1 cellular context compared by ENCODE assay signal in the genomic region with DNA sequence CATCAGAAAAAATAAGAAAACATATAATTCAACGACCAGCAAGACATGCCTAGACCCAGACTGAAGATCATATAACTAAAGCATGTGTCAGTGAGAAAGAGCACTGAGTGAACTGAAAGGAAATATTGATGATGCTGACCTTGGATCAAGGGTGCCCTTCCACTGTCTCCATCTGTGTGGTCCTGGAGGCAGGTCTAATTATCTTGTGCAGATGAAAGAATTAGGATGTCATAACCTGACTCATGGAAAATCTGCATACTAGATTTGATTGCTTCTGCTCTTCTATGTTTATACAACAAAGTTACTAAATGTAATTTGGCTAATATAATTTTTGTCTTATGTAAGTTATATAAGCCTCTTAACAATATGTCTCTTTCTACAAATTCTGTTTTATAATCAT.
TF ChIP-seq lines count a peak whose summit lies in the region.

No MANE protein-coding gene starts in this region.

TF ChIP-seq in A549, 52 proteins besides CTCF, POLR2A, EP300 and RAD21 (continued from another document):
- TF ChIP-seq HOXB5 (CRISPR knock-in tag; IDR thresholded peaks at IDR 0.05) = no peak
- no peak for TF ChIP-seq RFX5 (IDR thresholded peaks at IDR 0.05)
- TF ChIP-seq, protein P1, sequence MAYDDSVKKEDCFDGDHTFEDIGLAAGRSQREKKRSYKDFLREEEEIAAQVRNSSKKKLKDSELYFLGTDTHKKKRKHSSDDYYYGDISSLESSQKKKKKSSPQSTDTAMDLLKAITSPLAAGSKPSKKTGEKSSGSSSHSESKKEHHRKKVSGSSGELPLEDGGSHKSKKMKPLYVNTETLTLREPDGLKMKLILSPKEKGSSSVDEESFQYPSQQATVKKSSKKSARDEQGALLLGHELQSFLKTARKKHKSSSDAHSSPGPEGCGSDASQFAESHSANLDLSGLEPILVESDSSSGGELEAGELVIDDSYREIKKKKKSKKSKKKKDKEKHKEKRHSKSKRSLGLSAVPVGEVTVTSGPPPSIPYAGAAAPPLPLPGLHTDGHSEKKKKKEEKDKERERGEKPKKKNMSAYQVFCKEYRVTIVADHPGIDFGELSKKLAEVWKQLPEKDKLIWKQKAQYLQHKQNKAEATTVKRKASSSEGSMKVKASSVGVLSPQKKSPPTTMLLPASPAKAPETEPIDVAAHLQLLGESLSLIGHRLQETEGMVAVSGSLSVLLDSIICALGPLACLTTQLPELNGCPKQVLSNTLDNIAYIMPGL (CRISPR knock-in tag; IDR thresholded peaks at IDR 0.05; ENCODE audit: borderline replicate concordance) = no peak
- no peak for TF ChIP-seq HOXB13 (CRISPR knock-in tag; IDR thresholded peaks at IDR 0.05; ENCODE audit: low read depth)
- TF ChIP-seq, protein P2, sequence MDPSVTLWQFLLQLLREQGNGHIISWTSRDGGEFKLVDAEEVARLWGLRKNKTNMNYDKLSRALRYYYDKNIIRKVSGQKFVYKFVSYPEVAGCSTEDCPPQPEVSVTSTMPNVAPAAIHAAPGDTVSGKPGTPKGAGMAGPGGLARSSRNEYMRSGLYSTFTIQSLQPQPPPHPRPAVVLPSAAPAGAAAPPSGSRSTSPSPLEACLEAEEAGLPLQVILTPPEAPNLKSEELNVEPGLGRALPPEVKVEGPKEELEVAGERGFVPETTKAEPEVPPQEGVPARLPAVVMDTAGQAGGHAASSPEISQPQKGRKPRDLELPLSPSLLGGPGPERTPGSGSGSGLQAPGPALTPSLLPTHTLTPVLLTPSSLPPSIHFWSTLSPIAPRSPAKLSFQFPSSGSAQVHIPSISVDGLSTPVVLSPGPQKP (IDR thresholded peaks at IDR 0.05; ENCODE audit: low read depth, low read length) = no peak
- TF ChIP-seq, protein P3, sequence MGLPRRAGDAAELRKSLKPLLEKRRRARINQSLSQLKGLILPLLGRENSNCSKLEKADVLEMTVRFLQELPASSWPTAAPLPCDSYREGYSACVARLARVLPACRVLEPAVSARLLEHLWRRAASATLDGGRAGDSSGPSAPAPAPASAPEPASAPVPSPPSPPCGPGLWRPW (IDR thresholded peaks at IDR 0.05) = no peak
- no peak for TF ChIP-seq KDM5A (IDR thresholded peaks at IDR 0.05)
- TF ChIP-seq EHF (CRISPR knock-in tag; IDR thresholded peaks at IDR 0.05) = no peak
- TF ChIP-seq FOSL2 (IDR thresholded peaks at IDR 0.05) = no peak
- no peak for TF ChIP-seq FOSL2 (CRISPR knock-in tag; IDR thresholded peaks at IDR 0.05)
- no peak for TF ChIP-seq ZNF302 (CRISPR knock-in tag; IDR thresholded peaks at IDR 0.05)
